In genomic region chr2:46776687-46777327, GRCh38 we compare ENCODE assay signal across 8 cellular contexts.
DNase-seq lines count a peak whose midpoint lies in the region; ATAC-seq and TF ChIP-seq lines count a peak whose summit lies in the region.

No MANE protein-coding gene starts in this region.

- TF ChIP-seq CTCF in DND-41 (IDR thresholded peaks at IDR 0.05; ENCODE audit: borderline replicate concordance, extremely low read depth, low read length, poor library complexity, severe bottlenecking) (peak; percentile 81), body of pancreas (IDR thresholded peaks at IDR 0.05) (peak; percentile 32 to 62 (median 52))

- no peaks in the 10 kb centered on the region for H3K79me2 ChIP-seq in DND-41 (ENCODE audit: insufficient read depth, low read length)

- no peak overlapping the region for H3K9ac ChIP-seq in DND-41 (ENCODE audit: low read depth, low read length)

- H3K4me3 ChIP-seq in DND-41 (ENCODE audit: low read depth in 1 of 2, low read length in 2 of 2) (no peak overlapping the region), body of pancreas (no peak overlapping the region)
- no peak overlapping the region for H3K4me3 ChIP-seq in Jurkat, Clone E6-1 (ENCODE audit: low read length)

- H3K27me3 ChIP-seq in DND-41 (ENCODE audit: insufficient read depth, low read length, poor library complexity): no peaks in the 10 kb centered on the region
- no peaks in the 10 kb centered on the region for H3K27me3 ChIP-seq in body of pancreas

- no peaks in the 10 kb centered on the region for H3K4me1 ChIP-seq in DND-41 (ENCODE audit: insufficient read depth, low read length)
- no peaks in the 10 kb centered on the region for H3K4me1 ChIP-seq in body of pancreas

- peak; percentile 79; the same call in 2 of the 3 replicates for ATAC-seq in DND-41 (ENCODE audit: insufficient read depth, low read depth)
- ATAC-seq in body of pancreas: no peak
- peak; percentile 58 for ATAC-seq in left colon
- ATAC-seq in GM21717 (IDR thresholded peaks at IDR 0.05; ENCODE audit: unreplicated experiment): no peak

- H3K4me2 ChIP-seq in DND-41 (ENCODE audit: insufficient read depth, low read length): no peak overlapping the region

- no peaks in the 10 kb centered on the region for H4K20me1 ChIP-seq in DND-41 (ENCODE audit: insufficient read depth, low read length)

- DNase-seq in DND-41 (peak; percentile 59), SKM-1 treated with dmso at 0.1 percent for 144 hours (lab: John Stamatoyannopoulos, UW; ENCODE audit: unreplicated experiment) (peak; percentile 52), body of pancreas (peak; percentile 61 to 74 (median 68)), left colon (peak in 1 of 2 donors; percentile 74), DMS114 treated with DMSO at 0.1 percent for 48 hours (lab: John Stamatoyannopoulos, UW; ENCODE audit: unreplicated experiment) (no peak)
- DNase-seq in Jurkat, Clone E6-1 (ENCODE audit: low read depth, low spot score): peak; percentile 7
- DNase-seq in stimulated activated CD8-positive, alpha-beta memory T cell treated with anti-CD3 and anti-CD28 coated beads, Interleukin-15, amount 100 ng/mL, for 24 hours (ENCODE audit: low read depth): peak; percentile 12

- intact Hi-C loops in body of pancreas (cut with DNase I) (loop anchor here (10.0 kb wide), 1 partner anchor 52 kb away; no protein-coding TSS in a partner anchor), left colon (cut with DNase I, micrococcal nuclease) (loop anchor here in 1 of 2 donors (10.0 kb wide), 1 partner anchor 122 kb away; no protein-coding TSS in a partner anchor)

- H2AFZ ChIP-seq in DND-41 (ENCODE audit: low read depth, low read length): no peak overlapping the region

- WGBS in body of pancreas, 2 donors: 49 to 57% methylated on average over 10 of the region's 10 CpGs

- H3K36me3 ChIP-seq in DND-41 (ENCODE audit: insufficient read depth, low read length) (no peaks in the 10 kb centered on the region), body of pancreas (replicated peaks in 1 of 2; ENCODE audit: insufficient read depth in 1 of 2, low read depth in 2 of 2) (no peaks in the 10 kb centered on the region)

- TF ChIP-seq POLR2A in body of pancreas (IDR thresholded peaks at IDR 0.05): no peak

- H3K27ac ChIP-seq in DND-41 (ENCODE audit: low read length) (no peak overlapping the region), body of pancreas (no peak overlapping the region)

- no peaks in the 10 kb centered on the region for H3K9me3 ChIP-seq in DND-41 (ENCODE audit: insufficient read depth, low read length, severe bottlenecking)
- H3K9me3 ChIP-seq in body of pancreas: no peaks in the 10 kb centered on the region

Comparison
In these comparisons a context has a peak if more than half of its experiments do, and no peak if none do; other contexts are left out.
1. ATAC-seq: peak in DND-41 (single experiment) and left colon (single experiment); none in body of pancreas (single experiment) and GM21717 (single experiment).